27 cellular contexts compared by ENCODE assay signal in genomic region chr3:104631254-104631653, GRCh38.
"Had no signal": no experiment of that assay in that cellular context is flagged by ENCODE, and none has a peak within 500 bp of the region (broad histone marks: within the 10 kb centered on the region; RNA-seq: fewer than 3 reads in every experiment).

No MANE protein-coding gene starts in this region.

- H3K36me3 ChIP-seq: heart right ventricle, left ventricle myocardium inferior, pancreas, prostate gland, stomach, thyroid gland, transverse colon, upper lobe of left lung had no signal

- H3K9me3 Mint-ChIP-seq: naive thymus-derived CD8-positive, alpha-beta T cell had no signal

- H2AFZ ChIP-seq: hepatocyte had no signal

- H3K27ac ChIP-seq: heart right ventricle, hepatocyte, left ventricle myocardium inferior, pancreas, prostate gland, skin epidermis, stomach, testis, thyroid gland, transverse colon, upper lobe of left lung had no signal

- H3K4me3 ChIP-seq: heart right ventricle, hepatocyte, left ventricle myocardium inferior, lung, mucosa of descending colon, pancreas, prostate gland, skin epidermis, stomach, testis, thyroid gland, transverse colon, upper lobe of left lung had no signal

- DNase-seq: heart right ventricle; left ventricle myocardium inferior; midbrain; mucosa of descending colon; naive thymus-derived CD8-positive, alpha-beta T cell; nucleus accumbens; pancreas; retina; right cardiac atrium; stimulated activated CD4-positive, alpha-beta T cell treated with anti-CD3 and anti-CD28 coated beads, Interleukin-12 subunit alpha, Interleukin-12 subunit beta, amount 100 ng/mL, for 4 hours; stimulated activated CD4-positive, alpha-beta T cell treated with anti-CD3 and anti-CD28 coated beads, Interleukin-15, amount 100 ng/mL, for 24 hours; stimulated activated CD4-positive, alpha-beta T cell treated with anti-CD3 and anti-CD28 coated beads, Interleukin-2, amount 100 ng/mL, for 24 hours; stimulated activated CD4-positive, alpha-beta T cell treated with anti-CD3 and anti-CD28 coated beads, Interleukin-4, amount 100 ng/mL, for 1 hour; stimulated activated naive CD4-positive, alpha-beta T cell; stomach; testis; thyroid gland; transverse colon; upper lobe of left lung had no signal

- H3K27ac Mint-ChIP-seq: naive thymus-derived CD8-positive, alpha-beta T cell; nephron had no signal

- FAIRE-seq: islet of Langerhans, pancreas had no signal

- H3K4me2 ChIP-seq: hepatocyte had no signal

- H3K4me1 ChIP-seq: heart right ventricle, left ventricle myocardium inferior, pancreas, prostate gland, stomach, testis, thyroid gland, transverse colon, upper lobe of left lung had no signal

- H3K27me3 ChIP-seq: heart right ventricle, hepatocyte, pancreas, stomach, testis, thyroid gland, transverse colon, upper lobe of left lung had no signal

- H3K9me3 ChIP-seq: heart right ventricle, left ventricle myocardium inferior, mucosa of descending colon, pancreas, prostate gland, stomach, testis, thyroid gland, transverse colon had no signal

- H3K4me1 Mint-ChIP-seq: naive thymus-derived CD8-positive, alpha-beta T cell; nephron; neural crest cell had no signal

- H3K4me3 Mint-ChIP-seq: naive thymus-derived CD8-positive, alpha-beta T cell; nephron; neural crest cell had no signal

- H3K79me2 ChIP-seq: hepatocyte had no signal

- ATAC-seq: heart right ventricle; mucosa of descending colon; naive thymus-derived CD8-positive, alpha-beta T cell; pancreas; right cardiac atrium; sciatic nerve had no signal
